9 cellular contexts compared by ENCODE assay signal in genomic region chr22:50621948-50622722, GRCh38. TPM values are rescaled to one million over a fixed set of nuclear protein-coding genes. Genes with fewer than 3 reads are reported as not detected.
DNase-seq lines count a peak whose midpoint lies in the region; ATAC-seq and FAIRE-seq lines count a peak whose summit lies in the region.
"Had no signal": no experiment of that assay in that cellular context is flagged by ENCODE, and none has a peak within 500 bp of the region (broad histone marks: within the 10 kb centered on the region; RNA-seq: fewer than 3 reads in every experiment).

No MANE protein-coding gene starts in this region.

- H3K4me3 ChIP-seq in Karpas-422 (ENCODE audit: low read length): peak overlapping the region; percentile 65
- H3K4me3 ChIP-seq in mononuclear cell (ENCODE audit: low read length): peak overlapping the region; percentile 46

- peaks cover 1% of the 10 kb centered on the region for H3K79me2 ChIP-seq in Karpas-422 (ENCODE audit: low read length)

- peak overlapping the region; percentile 89 for H3K4me2 ChIP-seq in Karpas-422 (ENCODE audit: low read depth, low read length, poor library complexity, severe bottlenecking)

- peak overlapping the region; percentile 73 for H3K9ac ChIP-seq in Karpas-422 (ENCODE audit: low read length)

- no peaks in the 10 kb centered on the region for H3K27me3 Mint-ChIP-seq in activated naive CD8-positive, alpha-beta T cell treated with anti-CD3 and anti-CD28 coated beads, Interleukin-2, amount 10 ng/mL, durations not matched to agents 7 days and 5 days

- peaks cover 46% of the 10 kb centered on the region for H3K4me1 Mint-ChIP-seq in activated naive CD8-positive, alpha-beta T cell treated with anti-CD3 and anti-CD28 coated beads, Interleukin-2, amount 10 ng/mL, durations not matched to agents 7 days and 5 days

- peak overlapping the region; percentile 84 for H3K4me3 Mint-ChIP-seq in activated naive CD8-positive, alpha-beta T cell treated with anti-CD3 and anti-CD28 coated beads, Interleukin-2, amount 10 ng/mL, durations not matched to agents 7 days and 5 days

- POLR2A ChIA-PET in activated naive CD8-positive, alpha-beta T cell treated with anti-CD3 and anti-CD28 coated beads, Interleukin-2, amount 10 ng/mL, durations not matched to agents 7 days and 5 days (lab: Charles Lee): interaction anchor here (1.0 to 6.1 kb wide), 13 partner anchors 8 to 371 kb away, joined by 3 to 247 read pairs (median 21); partner anchors contain the start of genes CHKB, HDAC10, KLHDC7B and LMF2

- H3K36me3 ChIP-seq in Karpas-422 (ENCODE audit: insufficient read depth, low read length): no peaks in the 10 kb centered on the region

- FAIRE-seq in G401.6 (lab: Jason Lieb, UNC): peak; percentile 82
- FAIRE-seq: TTC549 had no signal

- peak overlapping the region; percentile 99 for H3K27ac Mint-ChIP-seq in activated naive CD8-positive, alpha-beta T cell treated with anti-CD3 and anti-CD28 coated beads, Interleukin-2, amount 10 ng/mL, durations not matched to agents 7 days and 5 days

- H4K20me1 ChIP-seq in Karpas-422 (ENCODE audit: insufficient read depth, low read depth, low read length): no peaks in the 10 kb centered on the region

- H3K27me3 ChIP-seq in Karpas-422 (ENCODE audit: low read length): no peaks in the 10 kb centered on the region
- H3K27me3 ChIP-seq in mononuclear cell (ENCODE audit: insufficient read depth, low read length): no peaks in the 10 kb centered on the region

- DNase-seq in Karpas-422 (peak; percentile 74), NCI-H226 (no peak), SW 1271 (lab: John Stamatoyannopoulos, UW) (no peak)
- peak; percentile 73 for DNase-seq in activated naive CD8-positive, alpha-beta T cell treated with anti-CD3 and anti-CD28 coated beads, Interleukin-2, amount 10 ng/mL, durations not matched to agents 7 days and 5 days

- peak overlapping the region; percentile 97 for H2AFZ ChIP-seq in Karpas-422 (ENCODE audit: low read length)

- H3K9me3 Mint-ChIP-seq in activated naive CD8-positive, alpha-beta T cell treated with anti-CD3 and anti-CD28 coated beads, Interleukin-2, amount 10 ng/mL, durations not matched to agents 7 days and 5 days: no peaks in the 10 kb centered on the region

- H3K4me1 ChIP-seq in Karpas-422 (ENCODE audit: low read length) (peaks cover 43% of the 10 kb centered on the region), mononuclear cell (ENCODE audit: insufficient read depth, low read length) (peaks cover 43% of the 10 kb centered on the region)

- no peaks in the 10 kb centered on the region for H3K9me2 ChIP-seq in Karpas-422 (replicated peaks; ENCODE audit: insufficient read depth, low read length)

- H3K9me3 ChIP-seq in Karpas-422 (ENCODE audit: low read length) (no peaks in the 10 kb centered on the region), mononuclear cell (ENCODE audit: low read depth, low read length) (no peaks in the 10 kb centered on the region)

- peak overlapping the region; percentile 89 for H3K27ac ChIP-seq in Karpas-422 (ENCODE audit: low read length)

- peaks cover 3% of the 10 kb centered on the region for H3K36me3 Mint-ChIP-seq in activated naive CD8-positive, alpha-beta T cell treated with anti-CD3 and anti-CD28 coated beads, Interleukin-2, amount 10 ng/mL, durations not matched to agents 7 days and 5 days

- peak; percentile 4 for ATAC-seq in activated naive CD8-positive, alpha-beta T cell treated with anti-CD3 and anti-CD28 coated beads, Interleukin-2, amount 10 ng/mL, durations not matched to agents 7 days and 5 days (ENCODE audit: low read depth)
- ATAC-seq in GM21619 (IDR thresholded peaks at IDR 0.05; ENCODE audit: unreplicated experiment) (no peak), GM18907 (IDR thresholded peaks at IDR 0.05; ENCODE audit: unreplicated experiment) (no peak)

RNA-seq across cellular contexts. Expression of gene ARSA, which starts 5.8 kb away (rescaled TPM):
- total RNA-seq in Karpas-422 (2014; rRNA removed; shearing (Covaris generic); ENCODE audit: low replicate concordance): 24.3 and 41.1 TPM in 2 replicates
- 10 to 100 TPM; 65.2 to 65.4 TPM for total RNA-seq in activated naive CD8-positive, alpha-beta T cell treated with anti-CD3 and anti-CD28 coated beads, Interleukin-2, amount 10 ng/mL, durations not matched to agents 7 days and 5 days
- total RNA-seq in mononuclear cell: 21.3 TPM

RNA-seq across cellular contexts. Expression of gene MAPK8IP2, which starts 21.5 kb away (rescaled TPM):
- total RNA-seq in Karpas-422 (2014; rRNA removed; shearing (Covaris generic); ENCODE audit: low replicate concordance): 1.3 and 1.6 TPM in 2 replicates
- total RNA-seq in activated naive CD8-positive, alpha-beta T cell treated with anti-CD3 and anti-CD28 coated beads, Interleukin-2, amount 10 ng/mL, durations not matched to agents 7 days and 5 days: under 1 TPM; 0.28 to 0.39 TPM
- 0.10 TPM for total RNA-seq in mononuclear cell

RNA-seq across cellular contexts. Expression of gene CHKB, which starts 39.5 kb away (rescaled TPM):
- 52.8 and 77.8 TPM in 2 replicates for total RNA-seq in Karpas-422 (2014; rRNA removed; shearing (Covaris generic); ENCODE audit: low replicate concordance)
- 100 to 1,000 TPM; 132 to 137 TPM for total RNA-seq in activated naive CD8-positive, alpha-beta T cell treated with anti-CD3 and anti-CD28 coated beads, Interleukin-2, amount 10 ng/mL, durations not matched to agents 7 days and 5 days
- total RNA-seq in mononuclear cell: 40.0 TPM

RNA-seq across cellular contexts. Expression of gene CPT1B, which starts 43.9 kb away (rescaled TPM):
- 50.3 and 80.0 TPM in 2 replicates for total RNA-seq in Karpas-422 (2014; rRNA removed; shearing (Covaris generic); ENCODE audit: low replicate concordance)
- 10 to 100 TPM; 85.2 to 95.4 TPM for total RNA-seq in activated naive CD8-positive, alpha-beta T cell treated with anti-CD3 and anti-CD28 coated beads, Interleukin-2, amount 10 ng/mL, durations not matched to agents 7 days and 5 days
- total RNA-seq in mononuclear cell: 7.2 TPM

RNA-seq across cellular contexts. Expression of gene SHANK3, which starts 50.5 kb away (rescaled TPM):
- 0.04 TPM in 1 of 2 replicates, not detected in the other for total RNA-seq in Karpas-422 (2014; rRNA removed; shearing (Covaris generic); ENCODE audit: low replicate concordance)
- under 1 TPM in 1 of 2 experiments, not detected in 1; 0.06 TPM for total RNA-seq in activated naive CD8-positive, alpha-beta T cell treated with anti-CD3 and anti-CD28 coated beads, Interleukin-2, amount 10 ng/mL, durations not matched to agents 7 days and 5 days
- under 0.01 TPM for total RNA-seq in mononuclear cell

Comparison
In these comparisons a context has a peak if more than half of its experiments do, and no peak if none do; other contexts are left out.
1. DNase-seq: peak in Karpas-422 (single experiment) and activated naive CD8-positive, alpha-beta T cell treated with anti-CD3 and anti-CD28 coated beads, Interleukin-2, amount 10 ng/mL, durations not matched to agents 7 days and 5 days (single experiment); none in NCI-H226 (single experiment) and SW 1271 (0 of 2).